ENCODE assay signal across 23 cellular contexts in the genomic region with DNA sequence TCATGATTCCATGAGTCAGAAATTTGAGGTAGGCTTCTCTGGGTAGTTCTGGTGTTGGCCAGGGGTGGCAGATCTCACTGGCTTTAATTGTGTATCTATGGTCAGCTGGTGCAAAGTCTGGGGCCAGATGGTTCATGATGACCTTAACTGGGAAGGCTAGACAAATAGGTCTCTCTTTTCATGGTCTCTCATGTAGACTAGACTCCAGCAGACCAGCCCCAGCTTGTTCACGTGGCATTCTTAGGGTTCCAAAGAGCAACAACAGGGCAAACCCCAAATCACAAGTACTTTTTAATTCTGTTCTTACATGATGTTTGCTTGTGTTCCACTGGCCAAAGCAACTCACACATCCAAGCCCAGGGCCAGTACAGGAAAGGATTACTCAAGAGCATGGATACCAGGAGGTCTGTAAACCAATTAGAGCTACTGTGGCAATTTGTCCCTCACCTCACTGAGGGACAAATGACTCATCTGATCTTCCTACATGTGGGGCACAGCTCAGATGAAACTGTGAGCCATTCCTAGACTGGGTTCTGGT.
DNase-seq lines count a peak whose midpoint lies in the region; ATAC-seq, FAIRE-seq and TF ChIP-seq lines count a peak whose summit lies in the region.
"Had no signal": no experiment of that assay in that cellular context is flagged by ENCODE, and none has a peak within 500 bp of the region (broad histone marks: within the 10 kb centered on the region; RNA-seq: fewer than 3 reads in every experiment).

No MANE protein-coding gene starts in this region.

- H3K4me1 ChIP-seq in adipocyte (ENCODE audit: control insufficient read depth, insufficient read depth, low read length) = peaks cover 9% of the 10 kb centered on the region
- H3K4me1 ChIP-seq in keratinocyte (ENCODE audit: control insufficient read depth, extremely low read depth, insufficient read depth, low read length) = peaks cover 6% of the 10 kb centered on the region
- no peaks in the 10 kb centered on the region for H3K4me1 ChIP-seq in left lung
- H3K4me1 ChIP-seq: neural progenitor cell, Peyer's patch, right atrium auricular region had no signal

- POLR2A ChIA-PET in BJ (lab: Charles Lee) = no interaction called here

- TF ChIP-seq CTCF in BJ (IDR thresholded peaks at IDR 0.05; ENCODE audit: insufficient read depth, low read depth, low read length) (no peak), keratinocyte (optimal IDR thresholded peaks at IDR 0.05 in 1 of 3, IDR thresholded peaks at IDR 0.05 in 1 of 3, conservative IDR thresholded peaks at IDR 0.05 in 1 of 3; ENCODE audit: extremely low read depth in 1 of 3, insufficient read depth in 2 of 3, low read length in 3 of 3) (peak in 1 of 3 experiments; percentile 20), left lung (IDR thresholded peaks at IDR 0.05) (no peak)

- H3K4me2 ChIP-seq in keratinocyte (ENCODE audit: control insufficient read depth, extremely low read depth, insufficient read depth, low read depth, low read length) = no peak overlapping the region
- H3K4me2 ChIP-seq: GM23338, neural progenitor cell had no signal

- in situ Hi-C loops in KBM-7 (cut with MboI; ENCODE audit: low pct_unique_long_range_greater_than_20kb, low sequenced_read_pairs) = no loop called here

- H3K9me3 Mint-ChIP-seq in stimulated activated naive B cell treated with anti-CD40 and anti-IgM and Interleukin-4, amounts not matched to agents 10 μg/mL and 1 μg/mL and 100 μg/mL, for 72 hours = no peaks in the 10 kb centered on the region
- H3K9me3 Mint-ChIP-seq: activated naive CD4-positive, alpha-beta T cell treated with anti-CD3 and anti-CD28 coated beads, Interleukin-2, amount 50 U/mL, for 24 hours; effector memory CD8-positive, alpha-beta T cell; GM23338; neural progenitor cell; type B pancreatic cell had no signal

- intact Hi-C loops in left lung (cut with DNase I) = no loop called here

- no peaks in the 10 kb centered on the region; the same call in 1 of the 2 replicates for H3K27me3 ChIP-seq in BJ (ENCODE audit: control insufficient read depth, insufficient read depth, low read length)
- no peaks in the 10 kb centered on the region for H3K27me3 ChIP-seq in adipocyte (replicated peaks; ENCODE audit: control insufficient read depth, insufficient read depth, low read length)
- H3K27me3 ChIP-seq in keratinocyte (ENCODE audit: control insufficient read depth, extremely low read depth, insufficient read depth, low read length) = no peaks in the 10 kb centered on the region
- H3K27me3 ChIP-seq in left lung = no peaks in the 10 kb centered on the region
- H3K27me3 ChIP-seq: neural progenitor cell, Peyer's patch, right atrium auricular region had no signal

- no peaks in the 10 kb centered on the region for H3K9me3 ChIP-seq in adipocyte (ENCODE audit: control insufficient read depth, low read length)
- H3K9me3 ChIP-seq in keratinocyte (ENCODE audit: control insufficient read depth, low read depth, low read length) = no peaks in the 10 kb centered on the region
- H3K9me3 ChIP-seq in left lung = no peaks in the 10 kb centered on the region
- H3K9me3 ChIP-seq: Peyer's patch, right atrium auricular region had no signal

- CTCF ChIA-PET in BJ (lab: Yijun Ruan, JAX) = interaction anchor here (0.5 to 1.5 kb wide), 6 partner anchors 9 to 404 kb away, joined by 3 to 6 read pairs (median 4); a partner anchor contains a TSS

- no peaks in the 10 kb centered on the region for H4K20me1 ChIP-seq in keratinocyte (ENCODE audit: control insufficient read depth, extremely low read depth, insufficient read depth, low read length)

- H3K27me3 Mint-ChIP-seq in stimulated activated naive B cell treated with anti-CD40 and anti-IgM and Interleukin-4, amounts not matched to agents 10 μg/mL and 1 μg/mL and 100 μg/mL, for 72 hours = peaks cover 18 to 32% of the 10 kb centered on the region in 2 donors
- H3K27me3 Mint-ChIP-seq: type B pancreatic cell had no signal

- H3K4me3 Mint-ChIP-seq in stimulated activated naive B cell treated with anti-CD40 and anti-IgM and Interleukin-4, amounts not matched to agents 10 μg/mL and 1 μg/mL and 100 μg/mL, for 72 hours = no peak overlapping the region
- H3K4me3 Mint-ChIP-seq: activated naive CD4-positive, alpha-beta T cell treated with anti-CD3 and anti-CD28 coated beads, Interleukin-2, amount 50 U/mL, for 24 hours; CD14-positive monocyte; effector memory CD8-positive, alpha-beta T cell; GM23338; neural progenitor cell; type B pancreatic cell had no signal

- H3K27ac ChIP-seq in keratinocyte (ENCODE audit: control insufficient read depth, insufficient read depth, low read length) (no peak overlapping the region), left lung (no peak overlapping the region)
- H3K27ac ChIP-seq: neural progenitor cell, Peyer's patch, right atrium auricular region, VCaP had no signal

- H3K36me3 ChIP-seq in BJ (ENCODE audit: control insufficient read depth, insufficient read depth, low read length) (no peaks in the 10 kb centered on the region), adipocyte (ENCODE audit: control insufficient read depth, insufficient read depth, low read length, severe bottlenecking) (no peaks in the 10 kb centered on the region), keratinocyte (ENCODE audit: control insufficient read depth in 2 of 2, extremely low read depth in 1 of 2, insufficient read depth in 2 of 2, low read length in 2 of 2) (no peaks in the 10 kb centered on the region), left lung (peaks cover 0 to 24% of the 10 kb centered on the region in 2 donors)
- H3K36me3 ChIP-seq: neural progenitor cell, right atrium auricular region had no signal

- H3K4me3 ChIP-seq in BJ (ENCODE audit: low read depth, low read length) (no peak overlapping the region), adipocyte (ENCODE audit: low read length) (no peak overlapping the region), keratinocyte (ENCODE audit: control insufficient read depth in 2 of 3, extremely low read depth in 1 of 3, insufficient read depth in 2 of 3, low read depth in 1 of 3, low read length in 3 of 3) (no peak overlapping the region), left lung (no peak overlapping the region)
- H3K4me3 ChIP-seq: GM23338, neural progenitor cell, Peyer's patch, right atrium auricular region had no signal

- H3K9ac ChIP-seq in adipocyte (ENCODE audit: low read length) (no peak overlapping the region), keratinocyte (ENCODE audit: control insufficient read depth, extremely low read depth, insufficient read depth, low read length) (no peak overlapping the region)
- H3K9ac ChIP-seq: neural progenitor cell had no signal

- dilution Hi-C loops in keratinocyte (cut with MboI; ENCODE audit: extremely low pct_ligation_motif_present, low sequenced_read_pairs) = no loop called here

- H2AFZ ChIP-seq in keratinocyte (ENCODE audit: control insufficient read depth, low read length) = no peak overlapping the region
- H2AFZ ChIP-seq: GM23338, neural progenitor cell had no signal

- peak; percentile 29 for FAIRE-seq in keratinocyte (lab: Jason Lieb, UNC)

- DNase-seq in AG08395 (ENCODE audit: low spot score) = peak; percentile 41
- DNase-seq in BJ (ENCODE audit: low read depth) = peak; percentile 7
- peak; percentile 7 for DNase-seq in adipocyte (ENCODE audit: low read depth)
- no peak for DNase-seq in keratinocyte (ENCODE audit: low read depth, low spot score)
- DNase-seq in left lung = no peak
- no peak for DNase-seq in KBM-7
- no peak for DNase-seq in stimulated activated naive B cell treated with anti-CD40 and anti-IgM and Interleukin-4, amounts not matched to agents 10 μg/mL and 1 μg/mL and 100 μg/mL, for 72 hours
- DNase-seq: caudate nucleus; DMS79; effector memory CD8-positive, alpha-beta T cell; MM.1S; NCI-H2107; NCI-H774; Peyer's patch; stimulated activated CD4-positive, alpha-beta T cell treated with anti-CD3 and anti-CD28 coated beads, Interleukin-4, amount 100 ng/mL, for 4 hours had no signal

- H3K4me1 Mint-ChIP-seq in stimulated activated naive B cell treated with anti-CD40 and anti-IgM and Interleukin-4, amounts not matched to agents 10 μg/mL and 1 μg/mL and 100 μg/mL, for 72 hours = no peaks in the 10 kb centered on the region
- H3K4me1 Mint-ChIP-seq: activated naive CD4-positive, alpha-beta T cell treated with anti-CD3 and anti-CD28 coated beads, Interleukin-2, amount 50 U/mL, for 24 hours; CD14-positive monocyte; GM23338; neural progenitor cell had no signal

- H3K9me1 ChIP-seq in keratinocyte (ENCODE audit: control insufficient read depth, extremely low read depth, insufficient read depth, low read length) = no peaks in the 10 kb centered on the region

- ATAC-seq in left lung = no peak
- no peak for ATAC-seq in GM18870 (IDR thresholded peaks at IDR 0.05; ENCODE audit: unreplicated experiment)
- no peak for ATAC-seq in stimulated activated naive B cell treated with anti-CD40 and anti-IgM and Interleukin-4, amounts not matched to agents 10 μg/mL and 1 μg/mL and 100 μg/mL, for 72 hours (replicated peaks)
- ATAC-seq: effector memory CD8-positive, alpha-beta T cell; GM23338 had no signal

- H3K36me3 Mint-ChIP-seq in stimulated activated naive B cell treated with anti-CD40 and anti-IgM and Interleukin-4, amounts not matched to agents 10 μg/mL and 1 μg/mL and 100 μg/mL, for 72 hours = no peaks in the 10 kb centered on the region
- H3K36me3 Mint-ChIP-seq: activated naive CD4-positive, alpha-beta T cell treated with anti-CD3 and anti-CD28 coated beads, Interleukin-2, amount 50 U/mL, for 24 hours; CD14-positive monocyte; neural progenitor cell had no signal

- no peaks in the 10 kb centered on the region for H3K79me2 ChIP-seq in keratinocyte (ENCODE audit: control insufficient read depth, insufficient read depth, low read length)

- H3K27ac Mint-ChIP-seq in stimulated activated naive B cell treated with anti-CD40 and anti-IgM and Interleukin-4, amounts not matched to agents 10 μg/mL and 1 μg/mL and 100 μg/mL, for 72 hours = no peak overlapping the region
- H3K27ac Mint-ChIP-seq: activated naive CD4-positive, alpha-beta T cell treated with anti-CD3 and anti-CD28 coated beads, Interleukin-2, amount 50 U/mL, for 24 hours; CD14-positive monocyte; effector memory CD8-positive, alpha-beta T cell; GM23338; neural progenitor cell; type B pancreatic cell had no signal

Comparison
In these comparisons a context has a peak if more than half of its experiments do, and no peak if none do; other contexts are left out.
1. DNase-seq: peak in AG08395 (single experiment), BJ (single experiment) and adipocyte (single experiment); none in keratinocyte (single experiment), left lung (0 of 2), KBM-7 (single experiment) and stimulated activated naive B cell treated with anti-CD40 and anti-IgM and Interleukin-4, amounts not matched to agents 10 μg/mL and 1 μg/mL and 100 μg/mL, for 72 hours (single experiment).